ENCODE assay signal across 27 cellular contexts in genomic region chr2:24546668-24547067, GRCh38.
"Had no signal": no experiment of that assay in that cellular context is flagged by ENCODE, and none has a peak within 500 bp of the region (broad histone marks: within the 10 kb centered on the region; RNA-seq: fewer than 3 reads in every experiment).

No MANE protein-coding gene starts in this region.

- H3K27ac ChIP-seq: esophagus squamous epithelium, prostate gland, sigmoid colon, stomach, tibial nerve, upper lobe of left lung, vagina had no signal

- H3K4me3 ChIP-seq: esophagus squamous epithelium, prostate gland, sigmoid colon, stomach, tibial nerve, upper lobe of left lung, vagina had no signal

- H3K27me3 ChIP-seq: esophagus squamous epithelium, sigmoid colon, stomach, tibial nerve, upper lobe of left lung, vagina had no signal

- H3K4me1 ChIP-seq: esophagus squamous epithelium, prostate gland, sigmoid colon, stomach, upper lobe of left lung, vagina had no signal

- DNase-seq: cerebellar nuclear complex; cortex of kidney; effector memory CD8-positive, alpha-beta T cell; erythroblast; esophagus squamous epithelium; foreskin melanocyte; glutamatergic neuron; hypothalamus; mesenchymal stem cell; midbrain; naive thymus-derived CD4-positive, alpha-beta T cell; nephron progenitor cell; nucleus accumbens; right cardiac atrium; sigmoid colon; stimulated activated CD4-positive, alpha-beta T cell treated with anti-CD3 and anti-CD28 coated beads, Interleukin-2, amount 100 ng/mL, for 24 hours; stimulated activated CD4-positive, alpha-beta T cell treated with anti-CD3 and anti-CD28 coated beads, Interleukin-4, amount 100 ng/mL, for 24 hours; stimulated activated naive CD4-positive, alpha-beta T cell treated with Interleukin-2 at 50 U/mL for 16 hours; stomach; upper lobe of left lung had no signal

- H3K9me3 ChIP-seq: esophagus squamous epithelium, prostate gland, vagina had no signal

- H3K36me3 ChIP-seq: esophagus squamous epithelium, prostate gland, sigmoid colon, stomach, tibial nerve, upper lobe of left lung, vagina had no signal

- FAIRE-seq: endometrium, keratinocyte had no signal

- ATAC-seq: effector memory CD8-positive, alpha-beta T cell; left lobe of liver; naive thymus-derived CD4-positive, alpha-beta T cell; right cardiac atrium; stimulated activated effector memory CD8-positive, alpha-beta T cell treated with anti-CD3 and anti-CD28 coated beads, Interleukin-12 subunit alpha, Interleukin-12 subunit beta, amount 100 ng/mL, for 72 hours had no signal
